ENCODE assay signal across 1 cellular context in the genomic region with DNA sequence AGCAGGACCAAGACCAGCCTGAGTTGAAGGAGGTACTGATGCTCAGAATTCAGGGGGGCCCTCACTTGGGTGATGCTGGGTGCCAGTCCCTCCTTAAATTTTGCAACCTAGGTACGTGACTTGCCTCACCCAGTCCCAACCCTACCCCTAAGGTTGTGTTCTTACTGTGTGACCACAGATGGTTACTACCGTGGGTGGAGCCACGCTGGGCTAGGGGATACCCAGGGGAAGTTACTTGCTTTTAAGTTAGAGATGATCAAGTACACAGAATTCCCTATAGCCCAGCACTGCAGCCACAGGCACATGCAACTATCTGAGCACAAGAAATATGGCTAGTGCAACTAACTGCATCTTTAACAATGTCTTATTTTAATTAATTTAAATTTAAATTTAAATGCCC.
TF ChIP-seq lines count a peak whose summit lies in the region.

No MANE protein-coding gene starts in this region.

TF ChIP-seq in WTC11, 78 proteins besides CTCF, POLR2A, EP300 and RAD21 (continued from another document):
- TF ChIP-seq, protein P1, sequence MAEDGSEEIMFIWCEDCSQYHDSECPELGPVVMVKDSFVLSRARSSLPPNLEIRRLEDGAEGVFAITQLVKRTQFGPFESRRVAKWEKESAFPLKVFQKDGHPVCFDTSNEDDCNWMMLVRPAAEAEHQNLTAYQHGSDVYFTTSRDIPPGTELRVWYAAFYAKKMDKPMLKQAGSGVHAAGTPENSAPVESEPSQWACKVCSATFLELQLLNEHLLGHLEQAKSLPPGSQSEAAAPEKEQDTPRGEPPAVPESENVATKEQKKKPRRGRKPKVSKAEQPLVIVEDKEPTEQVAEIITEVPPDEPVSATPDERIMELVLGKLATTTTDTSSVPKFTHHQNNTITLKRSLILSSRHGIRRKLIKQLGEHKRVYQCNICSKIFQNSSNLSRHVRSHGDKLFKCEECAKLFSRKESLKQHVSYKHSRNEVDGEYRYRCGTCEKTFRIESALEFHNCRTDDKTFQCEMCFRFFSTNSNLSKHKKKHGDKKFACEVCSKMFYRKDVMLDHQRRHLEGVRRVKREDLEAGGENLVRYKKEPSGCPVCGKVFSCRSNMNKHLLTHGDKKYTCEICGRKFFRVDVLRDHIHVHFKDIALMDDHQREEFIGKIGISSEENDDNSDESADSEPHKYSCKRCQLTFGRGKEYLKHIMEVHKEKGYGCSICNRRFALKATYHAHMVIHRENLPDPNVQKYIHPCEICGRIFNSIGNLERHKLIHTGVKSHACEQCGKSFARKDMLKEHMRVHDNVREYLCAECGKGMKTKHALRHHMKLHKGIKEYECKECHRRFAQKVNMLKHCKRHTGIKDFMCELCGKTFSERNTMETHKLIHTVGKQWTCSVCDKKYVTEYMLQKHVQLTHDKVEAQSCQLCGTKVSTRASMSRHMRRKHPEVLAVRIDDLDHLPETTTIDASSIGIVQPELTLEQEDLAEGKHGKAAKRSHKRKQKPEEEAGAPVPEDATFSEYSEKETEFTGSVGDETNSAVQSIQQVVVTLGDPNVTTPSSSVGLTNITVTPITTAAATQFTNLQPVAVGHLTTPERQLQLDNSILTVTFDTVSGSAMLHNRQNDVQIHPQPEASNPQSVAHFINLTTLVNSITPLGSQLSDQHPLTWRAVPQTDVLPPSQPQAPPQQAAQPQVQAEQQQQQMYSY (CRISPR knock-in tag; IDR thresholded peaks at IDR 0.05): no peak
- no peak for TF ChIP-seq FOXJ3 (CRISPR knock-in tag; IDR thresholded peaks at IDR 0.05; ENCODE audit: borderline replicate concordance)
- no peak for TF ChIP-seq HMGA2 (CRISPR knock-in tag; IDR thresholded peaks at IDR 0.05)
- no peak for TF ChIP-seq IRF1 (CRISPR knock-in tag; IDR thresholded peaks at IDR 0.05)
- TF ChIP-seq ZNF416 (CRISPR knock-in tag; IDR thresholded peaks at IDR 0.05): no peak
- TF ChIP-seq TEAD4 (CRISPR knock-in tag; IDR thresholded peaks at IDR 0.05): no peak
- TF ChIP-seq USF1 (CRISPR knock-in tag; IDR thresholded peaks at IDR 0.05): no peak
- TF ChIP-seq RELA (CRISPR knock-in tag; IDR thresholded peaks at IDR 0.05; ENCODE audit: borderline replicate concordance): no peak
